Comparison of ENCODE assay signal across 16 cellular contexts in genomic region chr11:65482306-65482850, GRCh38. TPM values are rescaled to one million over a fixed set of nuclear protein-coding genes. Genes with fewer than 3 reads are reported as not detected.
DNase-seq lines count a peak whose midpoint lies in the region; ATAC-seq and TF ChIP-seq lines count a peak whose summit lies in the region.
"Had no signal": no experiment of that assay in that cellular context is flagged by ENCODE, and none has a peak within 500 bp of the region (broad histone marks: within the 10 kb centered on the region; RNA-seq: fewer than 3 reads in every experiment).

No MANE protein-coding gene starts in this region.

- H3K9me2 ChIP-seq in GM23248 (ENCODE audit: insufficient read depth) = no peaks in the 10 kb centered on the region

- no peaks in the 10 kb centered on the region for H4K20me1 ChIP-seq in GM23248 (ENCODE audit: insufficient read depth)

- TF ChIP-seq EP300 in sigmoid colon (IDR thresholded peaks at IDR 0.05) = no peak

- H3K4me3 ChIP-seq in GM23248 (no peak overlapping the region), adrenal gland (no peak overlapping the region), sigmoid colon (no peak overlapping the region)
- H3K4me3 ChIP-seq: heart right ventricle, suprapubic skin had no signal

- in situ Hi-C loops in GM23248 (cut with MboI) = no loop called here

- H3K4me1 ChIP-seq in GM23248 (ENCODE audit: insufficient read depth) (peaks cover 69% of the 10 kb centered on the region), adrenal gland (replicated peaks in 1 of 2) (peaks cover 49 to 66% of the 10 kb centered on the region in 2 donors), sigmoid colon (peaks cover 0 to 92% (median 85%) of the 10 kb centered on the region in 4 donors)

- H3K9ac ChIP-seq in GM23248 = no peak overlapping the region

- no peak overlapping the region for H3K4me2 ChIP-seq in GM23248 (ENCODE audit: unreplicated experiment)

- H2AFZ ChIP-seq in GM23248 = no peak overlapping the region

- peak overlapping the region; percentile 99 for H3K27ac ChIP-seq in GM23248
- H3K27ac ChIP-seq in adrenal gland = peak overlapping the region in 3 of 5 donors; percentile 23 to 100 (median 97)
- peak overlapping the region; percentile 92 to 100 (median 97) for H3K27ac ChIP-seq in sigmoid colon
- H3K27ac ChIP-seq: suprapubic skin had no signal

- ATAC-seq in HG03108 (IDR thresholded peaks at IDR 0.05; ENCODE audit: unreplicated experiment) (no peak), HG03045 (IDR thresholded peaks at IDR 0.05; ENCODE audit: unreplicated experiment) (no peak)
- ATAC-seq: heart right ventricle; naive thymus-derived CD8-positive, alpha-beta T cell had no signal

- H3K27me3 ChIP-seq in GM23248 (replicated peaks; ENCODE audit: insufficient read depth) (no peaks in the 10 kb centered on the region), adrenal gland (no peaks in the 10 kb centered on the region), sigmoid colon (no peaks in the 10 kb centered on the region)
- H3K27me3 ChIP-seq: BE2C, heart right ventricle, suprapubic skin had no signal

- intact Hi-C loops in adrenal gland (cut with DNase I) = no loop called here
- intact Hi-C loops in sigmoid colon (cut with DNase I) = no loop called here

- H3K36me3 ChIP-seq in GM23248 (ENCODE audit: low read depth) (no peaks in the 10 kb centered on the region), adrenal gland (replicated peaks in 1 of 2) (no peaks in the 10 kb centered on the region), sigmoid colon (no peaks in the 10 kb centered on the region)
- H3K36me3 ChIP-seq: BE2C, heart right ventricle, suprapubic skin had no signal

- H3F3A ChIP-seq in GM23248 (ENCODE audit: insufficient read depth) = peaks cover 50% of the 10 kb centered on the region

- DNase-seq in GM23248 = no peak
- no peak for DNase-seq in adrenal gland
- peak; percentile 27 for DNase-seq in inferior parietal cortex (ENCODE audit: extremely low spot score)
- DNase-seq in sigmoid colon = no peak
- DNase-seq in NCI-H446 treated with DMSO at 0.1 percent for 48 hours (lab: John Stamatoyannopoulos, UW) = no peak
- DNase-seq in retina = no peak
- DNase-seq: DMS153; heart right ventricle; naive thymus-derived CD8-positive, alpha-beta T cell; NCI-H2171; NK-92 treated with Interleukin-12 subunit alpha and Interleukin-12 subunit beta, amount 100 ng/mL, for 24 hours; small intestine had no signal

- TF ChIP-seq POLR2A in adrenal gland (IDR thresholded peaks at IDR 0.05) (no peak), sigmoid colon (IDR thresholded peaks at IDR 0.05) (no peak)

- 96 to 97% methylated on average over 2 of the region's 2 CpGs for WGBS in GM23248 (ENCODE audit: low coverage in 1 of 2, low lambda C conversion rate in 2 of 2, missing lambda C conversion rate in 2 of 2), 2 experiments
- 96 to 100% (median 100%) methylated on average over 2 of the region's 2 CpGs for WGBS in adrenal gland, 4 donors
- 96 to 99% methylated on average over 2 of the region's 2 CpGs for WGBS in sigmoid colon, 2 donors

- peaks cover 73% of the 10 kb centered on the region for H3K79me2 ChIP-seq in GM23248 (ENCODE audit: insufficient read depth)

- no peaks in the 10 kb centered on the region for H3K9me3 ChIP-seq in GM23248 (ENCODE audit: low read depth)
- H3K9me3 ChIP-seq in adrenal gland (replicated peaks in 1 of 3) = no peaks in the 10 kb centered on the region
- H3K9me3 ChIP-seq in sigmoid colon = no peaks in the 10 kb centered on the region
- H3K9me3 ChIP-seq: BE2C, heart right ventricle, suprapubic skin had no signal

- TF ChIP-seq CTCF in adrenal gland (IDR thresholded peaks at IDR 0.05) (no peak), sigmoid colon (IDR thresholded peaks at IDR 0.05) (no peak)

RNA-seq across cellular contexts. Expression of gene MALAT1, which starts 16.5 kb away (rescaled TPM):
- 2,638 and 3,272 TPM in 2 replicates for total RNA-seq in GM23248 (2014; rRNA removed; shearing (Covaris generic))
- 7,376 and 13,207 TPM in 2 replicates for polyA plus RNA-seq in GM23248 (2016; fragmentation: Nextera tagmentation; extraction: Ambion mirVana)
- over 10,000 TPM in 5 of 8 donors, 1,000 to 10,000 TPM in 3; 5,921 to 17,143 (median 10,900) TPM for total RNA-seq in adrenal gland
- 1,000 to 10,000 TPM in 1 of 3 donors, 100 to 1,000 TPM in 2; 237 to 9,519 (median 973) TPM for polyA plus RNA-seq in adrenal gland
- total RNA-seq in sigmoid colon = over 10,000 TPM; 10,511 to 32,672 (median 12,130) TPM
- 1,000 to 10,000 TPM in 1 of 3 donors, 100 to 1,000 TPM in 1, 1 to 10 TPM in 1; 6.6 to 1,968 (median 374) TPM for polyA plus RNA-seq in sigmoid colon

RNA-seq across cellular contexts. Expression of gene SCYL1, which starts 42.5 kb away (rescaled TPM):
- 115 and 133 TPM in 2 replicates for total RNA-seq in GM23248 (2014; rRNA removed; shearing (Covaris generic))
- polyA plus RNA-seq in GM23248 (2016; fragmentation: Nextera tagmentation; extraction: Ambion mirVana) (90.7 and 98.6 TPM in 2 replicates), adrenal gland (100 to 1,000 TPM in 2 of 3 donors, 10 to 100 TPM in 1; 52.3 to 395 (median 329) TPM), sigmoid colon (10 to 100 TPM; 57.3 to 66.1 (median 61.7) TPM)
- total RNA-seq in adrenal gland (100 to 1,000 TPM; 105 to 240 (median 145) TPM), sigmoid colon (100 to 1,000 TPM in 1 of 4 donors, 10 to 100 TPM in 3; 67.1 to 100 (median 77.7) TPM)

RNA-seq across cellular contexts. Expression of gene NEAT1, which starts 59.8 kb away (rescaled TPM):
- total RNA-seq in GM23248 (2014; rRNA removed; shearing (Covaris generic)) = 74.3 and 143 TPM in 2 replicates
- polyA plus RNA-seq in GM23248 (2016; fragmentation: Nextera tagmentation; extraction: Ambion mirVana) (36.2 and 50.7 TPM in 2 replicates), adrenal gland (1,000 to 10,000 TPM in 2 of 3 donors, 100 to 1,000 TPM in 1; 216 to 6,838 (median 2,645) TPM), sigmoid colon (100 to 1,000 TPM in 1 of 3 donors, 10 to 100 TPM in 2; 26.8 to 587 (median 78.7) TPM)
- total RNA-seq in adrenal gland (1,000 to 10,000 TPM in 3 of 8 donors, 100 to 1,000 TPM in 4, 10 to 100 TPM in 1; 64.3 to 1,661 (median 335) TPM), sigmoid colon (100 to 1,000 TPM; 142 to 573 (median 268) TPM)
